Comparison of ENCODE assay signal across 8 cellular contexts in the genomic region with DNA sequence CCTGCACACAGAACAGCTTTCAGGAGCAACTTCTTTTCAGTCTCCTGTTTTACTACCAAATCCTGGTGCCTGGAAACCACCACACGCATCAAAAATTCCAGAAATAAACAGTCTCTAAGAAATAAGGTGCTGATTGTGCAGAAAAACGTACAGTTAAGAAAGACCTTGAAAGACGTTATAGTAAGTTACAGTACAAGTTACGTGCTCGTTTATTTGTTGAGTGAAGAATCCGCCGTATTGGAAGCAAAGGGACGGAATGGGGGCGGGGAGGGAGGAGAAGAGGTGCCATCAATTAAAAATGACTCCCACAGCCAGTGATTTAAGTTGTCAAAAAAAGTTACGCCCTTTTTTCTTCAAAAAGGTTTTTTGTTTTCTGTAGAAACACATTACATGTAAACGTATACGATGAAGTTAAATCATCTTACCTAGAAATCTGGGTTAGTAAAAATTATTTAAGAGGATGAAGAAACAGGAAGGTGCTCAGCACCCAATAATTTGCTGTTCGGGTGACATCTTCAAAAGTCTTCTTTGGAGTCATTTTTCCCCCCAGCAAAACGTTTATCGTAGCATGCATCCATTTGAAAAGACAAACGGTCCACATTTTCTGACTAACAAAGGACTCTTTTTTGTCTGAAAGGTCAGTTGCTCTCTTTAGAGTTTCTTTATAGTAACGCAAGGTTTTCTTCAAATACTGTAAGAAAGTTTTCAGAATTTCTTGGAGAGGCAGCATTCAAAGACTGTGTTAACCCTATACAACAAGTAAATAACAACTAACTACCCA. TPM values are rescaled to one million over a fixed set of nuclear protein-coding genes. Genes with fewer than 3 reads are reported as not detected.
DNase-seq lines count a peak whose midpoint lies in the region; ATAC-seq and TF ChIP-seq lines count a peak whose summit lies in the region.

No MANE protein-coding gene starts in this region.

- H2AFZ ChIP-seq in parathyroid adenoma, result peak overlapping the region; percentile 84

- ATAC-seq in GM21423 (IDR thresholded peaks at IDR 0.05; ENCODE audit: unreplicated experiment), result no peak

- no peaks in the 10 kb centered on the region for H3K9me3 Mint-ChIP-seq in Calu3 (ENCODE audit: low read depth, unreplicated experiment)

- no peaks in the 10 kb centered on the region for H3K9me3 ChIP-seq in SJSA1 (replicated peaks)
- no peaks in the 10 kb centered on the region for H3K9me3 ChIP-seq in esophagus squamous epithelium
- no peaks in the 10 kb centered on the region for H3K9me3 ChIP-seq in parathyroid adenoma (ENCODE audit: control insufficient read depth, low read length)

- no peak for TF ChIP-seq POLR2A in esophagus squamous epithelium (IDR thresholded peaks at IDR 0.05)

- H3K4me1 ChIP-seq in SJSA1 (replicated peaks) (peaks cover 21% of the 10 kb centered on the region), esophagus squamous epithelium (peaks cover 0 to 38% (median 0%) of the 10 kb centered on the region in 3 donors), parathyroid adenoma (no peaks in the 10 kb centered on the region)

- peak overlapping the region; percentile 61 for H3K27ac ChIP-seq in SJSA1
- H3K27ac ChIP-seq in esophagus squamous epithelium, result peak overlapping the region; percentile 90 to 98 (median 98)
- peak overlapping the region; percentile 77 for H3K27ac ChIP-seq in parathyroid adenoma

- CTCF ChIA-PET in Calu3 (lab: Charles Lee), result interaction anchor here (1.1 to 1.2 kb wide), 2 partner anchors 48 to 61 kb away, joined by 3 to 5 read pairs; no protein-coding TSS in a partner anchor

- TF ChIP-seq CTCF in Calu3 (IDR thresholded peaks at IDR 0.05; ENCODE audit: unreplicated experiment) (no peak), esophagus squamous epithelium (IDR thresholded peaks at IDR 0.05) (no peak), parathyroid adenoma (IDR thresholded peaks at IDR 0.05) (no peak)

- peaks cover 8% of the 10 kb centered on the region; the same call in 1 of the 2 replicates for H3K36me3 ChIP-seq in SJSA1
- no peaks in the 10 kb centered on the region for H3K36me3 ChIP-seq in esophagus squamous epithelium
- no peaks in the 10 kb centered on the region for H3K36me3 ChIP-seq in parathyroid adenoma (ENCODE audit: control insufficient read depth, insufficient read depth, low read length)

- TSS peak; percentile 72 for BruUV-seq in Calu3 (replicated peaks; lab: Mats Ljungman, UMichigan)

- peak; percentile 32 for DNase-seq in Calu3
- DNase-seq in SJSA1 (ENCODE audit: low read depth in 1 of 2, low spot score in 2 of 2), result no peak
- no peak for DNase-seq in esophagus squamous epithelium (lab: John Stamatoyannopoulos, UW)
- no peak for DNase-seq in CD1c-positive myeloid dendritic cell (ENCODE audit: extremely low spot score)
- no peak for DNase-seq in T-helper 9 cell
- DNase-seq in GM03348 (ENCODE audit: low spot score), result no peak

- H3K4me3 Mint-ChIP-seq in Calu3 (ENCODE audit: low read depth, unreplicated experiment), result peak overlapping the region; percentile 94

- peaks cover 29% of the 10 kb centered on the region for H3K36me3 Mint-ChIP-seq in Calu3 (ENCODE audit: insufficient read depth, unreplicated experiment)

- no peaks in the 10 kb centered on the region for H3K79me2 ChIP-seq in parathyroid adenoma

- H3K9ac ChIP-seq in parathyroid adenoma, result no peak overlapping the region

- H3K27ac Mint-ChIP-seq in Calu3 (ENCODE audit: unreplicated experiment), result peak overlapping the region; percentile 92

- H3K4me3 ChIP-seq in SJSA1, result peak overlapping the region; percentile 85
- peak overlapping the region; percentile 79 to 92 (median 90) for H3K4me3 ChIP-seq in esophagus squamous epithelium
- H3K4me3 ChIP-seq in parathyroid adenoma (ENCODE audit: low read depth, low read length), result peak overlapping the region; percentile 60

- no peaks in the 10 kb centered on the region for H3K27me3 Mint-ChIP-seq in Calu3 (ENCODE audit: unreplicated experiment)

- no peaks in the 10 kb centered on the region for H3K27me3 ChIP-seq in SJSA1 (replicated peaks)
- H3K27me3 ChIP-seq in esophagus squamous epithelium, result peaks cover 0 to 7% (median 0%) of the 10 kb centered on the region in 4 donors
- no peaks in the 10 kb centered on the region for H3K27me3 ChIP-seq in parathyroid adenoma (ENCODE audit: control insufficient read depth, insufficient read depth, low read length)

- H3K4me2 ChIP-seq in parathyroid adenoma (ENCODE audit: low read length), result peak overlapping the region; percentile 51

- intact Hi-C loops in Calu3 (cut with micrococcal nuclease; ENCODE audit: unreplicated experiment) (loop anchor here (10.0 kb wide), 1 partner anchor 111 kb away; no protein-coding TSS in a partner anchor), esophagus squamous epithelium (cut with DNase I) (no loop called here)

- WGBS in esophagus squamous epithelium, 2 donors, result 7 to 11% methylated on average over 17 of the region's 17 CpGs

- H3K4me1 Mint-ChIP-seq in Calu3 (ENCODE audit: low read depth, unreplicated experiment), result peaks cover 20% of the 10 kb centered on the region

RNA-seq across cellular contexts. Expression of gene UACA, which starts 0.8 kb away (rescaled TPM):
- 31.9 and 35.5 TPM in 2 replicates for total RNA-seq in Calu3 (2022)
- 26.8 and 27.8 TPM in 2 replicates for total RNA-seq in SJSA1 (2014; rRNA removed; shearing (Covaris generic))
- 10 to 100 TPM; 18.3 to 55.3 (median 29.8) TPM for total RNA-seq in esophagus squamous epithelium
